In the genomic region with DNA sequence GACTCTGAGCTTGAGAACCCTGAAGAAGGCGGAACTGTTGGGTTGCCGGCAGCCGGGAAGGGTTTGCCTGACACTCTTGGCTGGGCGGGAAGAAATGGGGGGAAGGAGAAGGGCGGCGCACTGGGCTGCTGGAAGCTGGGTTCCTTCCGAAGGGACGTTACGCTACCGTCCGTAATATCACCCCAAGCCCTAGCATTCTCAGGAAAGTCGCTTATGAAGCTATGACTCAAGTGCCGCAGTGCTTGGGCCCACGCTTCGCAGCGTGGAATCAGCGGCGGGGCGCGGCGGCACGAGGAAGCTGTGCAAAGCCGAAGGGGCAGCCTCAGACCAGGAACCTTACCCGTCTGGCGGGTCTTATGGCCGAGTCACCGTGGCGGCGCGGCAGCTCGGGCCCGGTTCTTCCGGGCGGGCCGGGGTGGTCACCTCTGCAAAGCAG, we compare ENCODE assay signal across 8 cellular contexts. TPM values are rescaled to one million over a fixed set of nuclear protein-coding genes. Genes with fewer than 3 reads are reported as not detected.
DNase-seq lines count a peak whose midpoint lies in the region; ATAC-seq, FAIRE-seq and TF ChIP-seq lines count a peak whose summit lies in the region.

No MANE protein-coding gene starts in this region.

- peaks cover 10 to 21% (median 14%) of the 10 kb centered on the region in 3 donors for H3K4me1 Mint-ChIP-seq in IgD-negative memory B cell
- peaks cover 23% of the 10 kb centered on the region for H3K4me1 Mint-ChIP-seq in activated CD8-positive, alpha-beta memory T cell treated with anti-CD3 and anti-CD28 coated beads, Interleukin-2, amount 10 ng/mL, durations not matched to agents 7 days and 5 days
- peaks cover 6% of the 10 kb centered on the region for H3K4me1 Mint-ChIP-seq in endothelial cell (ENCODE audit: unreplicated experiment)

- H3K4me1 ChIP-seq in A549: no peaks in the 10 kb centered on the region; the same call in 2 of the 3 replicates

- TF ChIP-seq CTCF in A549 (IDR thresholded peaks at IDR 0.05) (no peak), endothelial cell (IDR thresholded peaks at IDR 0.05; ENCODE audit: unreplicated experiment) (no peak)

- peaks cover 25% of the 10 kb centered on the region for H3K27me3 Mint-ChIP-seq in IgD-negative memory B cell
- peaks cover 40% of the 10 kb centered on the region for H3K27me3 Mint-ChIP-seq in activated CD8-positive, alpha-beta memory T cell treated with anti-CD3 and anti-CD28 coated beads, Interleukin-2, amount 10 ng/mL, durations not matched to agents 7 days and 5 days
- peaks cover 3% of the 10 kb centered on the region for H3K27me3 Mint-ChIP-seq in endothelial cell (ENCODE audit: unreplicated experiment)

- peak overlapping the region; percentile 62 for H3K4me3 ChIP-seq in A549

- POLR2A ChIA-PET in A549 (lab: Yijun Ruan, JAX): interaction anchor here (1.1 to 1.3 kb wide), 3 partner anchors 27 to 62 kb away, joined by 3 to 10 read pairs (median 4); no protein-coding TSS in a partner anchor

- peak overlapping the region; percentile 83 to 93 (median 90) for H3K4me3 Mint-ChIP-seq in IgD-negative memory B cell
- peak overlapping the region; percentile 65 for H3K4me3 Mint-ChIP-seq in activated CD8-positive, alpha-beta memory T cell treated with anti-CD3 and anti-CD28 coated beads, Interleukin-2, amount 10 ng/mL, durations not matched to agents 7 days and 5 days
- peak overlapping the region; percentile 75 for H3K4me3 Mint-ChIP-seq in endothelial cell (ENCODE audit: unreplicated experiment)

- peak overlapping the region in 1 of 3 donors; percentile 67 for H3K27ac Mint-ChIP-seq in IgD-negative memory B cell
- H3K27ac Mint-ChIP-seq in activated CD8-positive, alpha-beta memory T cell treated with anti-CD3 and anti-CD28 coated beads, Interleukin-2, amount 10 ng/mL, durations not matched to agents 7 days and 5 days: no peak overlapping the region
- H3K27ac Mint-ChIP-seq in endothelial cell (ENCODE audit: unreplicated experiment): no peak overlapping the region

- TF ChIP-seq POLR2A in A549 (IDR thresholded peaks at IDR 0.05; ENCODE audit: low read length): peak; percentile 54

- peak; percentile 83 to 95 for ATAC-seq in A549
- peak; percentile 49 for ATAC-seq in GM19025 (IDR thresholded peaks at IDR 0.05; ENCODE audit: low read depth, unreplicated experiment)
- ATAC-seq in activated CD8-positive, alpha-beta memory T cell treated with anti-CD3 and anti-CD28 coated beads, Interleukin-2, amount 10 ng/mL, durations not matched to agents 7 days and 5 days: peak; percentile 77

- no peak for TF ChIP-seq EP300 in A549 (IDR thresholded peaks at IDR 0.05)

- H3K9me3 ChIP-seq in A549: no peaks in the 10 kb centered on the region

- H3K27ac ChIP-seq in A549: peak overlapping the region; percentile 79 to 95

- DNase-seq in A549 (ENCODE audit: low read depth in 1 of 2, low spot score in 1 of 2) (peak; percentile 43 to 85), endothelial cell (ENCODE audit: low spot score) (peak; percentile 11), mucosa of gallbladder (ENCODE audit: low spot score) (peak; percentile 71), 8988T (no peak)
- DNase-seq in activated CD8-positive, alpha-beta memory T cell treated with anti-CD3 and anti-CD28 coated beads, Interleukin-2, amount 10 ng/mL, durations not matched to agents 7 days and 5 days: peak; percentile 62
- DNase-seq in stimulated activated CD8-positive, alpha-beta memory T cell treated with anti-CD3 and anti-CD28 coated beads, Interleukin-2, amount 100 ng/mL, for 48 hours (ENCODE audit: low read depth in 2 of 2): peak; percentile 53 to 57

- WGBS in A549 (ENCODE audit: missing lambda C conversion rate): 16% methylated on average over 23 of the region's 35 CpGs

- no peaks in the 10 kb centered on the region for H3K36me3 Mint-ChIP-seq in IgD-negative memory B cell
- H3K36me3 Mint-ChIP-seq in activated CD8-positive, alpha-beta memory T cell treated with anti-CD3 and anti-CD28 coated beads, Interleukin-2, amount 10 ng/mL, durations not matched to agents 7 days and 5 days: peaks cover 4% of the 10 kb centered on the region
- H3K36me3 Mint-ChIP-seq in endothelial cell (ENCODE audit: low read depth, unreplicated experiment): peaks cover 2% of the 10 kb centered on the region

- H3K9me3 Mint-ChIP-seq in IgD-negative memory B cell: no peaks in the 10 kb centered on the region
- H3K9me3 Mint-ChIP-seq in activated CD8-positive, alpha-beta memory T cell treated with anti-CD3 and anti-CD28 coated beads, Interleukin-2, amount 10 ng/mL, durations not matched to agents 7 days and 5 days (ENCODE audit: low read depth): peaks cover 2% of the 10 kb centered on the region
- no peaks in the 10 kb centered on the region for H3K9me3 Mint-ChIP-seq in endothelial cell (ENCODE audit: unreplicated experiment)

- FAIRE-seq in A549 (lab: Jason Lieb, UNC): no peak

- CTCF ChIA-PET in A549 (lab: Yijun Ruan, JAX): interaction anchor here (1.7 kb wide), 1 partner anchor 64 kb away, joined by 6 read pairs; no protein-coding TSS in a partner anchor
- CTCF ChIA-PET in activated CD8-positive, alpha-beta memory T cell treated with anti-CD3 and anti-CD28 coated beads, Interleukin-2, amount 10 ng/mL, durations not matched to agents 7 days and 5 days (lab: Charles Lee): interaction anchor here (0.6 to 1.5 kb wide), 6 partner anchors 11 to 282 kb away, joined by 3 to 5 read pairs (median 4); no protein-coding TSS in a partner anchor

- no peak for TF ChIP-seq RAD21 in A549 (conservative IDR thresholded peaks at IDR 0.05 in 1 of 2, IDR thresholded peaks at IDR 0.05 in 1 of 2)

- H3K4me2 ChIP-seq in A549: peak overlapping the region; percentile 69

TF ChIP-seq in A549, 52 proteins besides CTCF, POLR2A, EP300 and RAD21:
- TF ChIP-seq JUN (IDR thresholded peaks at IDR 0.05) (peak in 1 of 2 experiments; percentile 68; a peak in 2 of 5 replicates), CEBPB (IDR thresholded peaks at IDR 0.05) (no peak), PHF8 (IDR thresholded peaks at IDR 0.05; ENCODE audit: borderline replicate concordance, low read depth) (no peak), SMC3 (IDR thresholded peaks at IDR 0.05) (0 out of 3 replicates have a peak, but pooled peaks have one; percentile 9)
- TF ChIP-seq, protein P1, sequence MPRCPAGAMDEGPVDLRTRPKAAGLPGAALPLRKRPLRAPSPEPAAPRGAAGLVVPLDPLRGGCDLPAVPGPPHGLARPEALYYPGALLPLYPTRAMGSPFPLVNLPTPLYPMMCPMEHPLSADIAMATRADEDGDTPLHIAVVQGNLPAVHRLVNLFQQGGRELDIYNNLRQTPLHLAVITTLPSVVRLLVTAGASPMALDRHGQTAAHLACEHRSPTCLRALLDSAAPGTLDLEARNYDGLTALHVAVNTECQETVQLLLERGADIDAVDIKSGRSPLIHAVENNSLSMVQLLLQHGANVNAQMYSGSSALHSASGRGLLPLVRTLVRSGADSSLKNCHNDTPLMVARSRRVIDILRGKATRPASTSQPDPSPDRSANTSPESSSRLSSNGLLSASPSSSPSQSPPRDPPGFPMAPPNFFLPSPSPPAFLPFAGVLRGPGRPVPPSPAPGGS (IDR thresholded peaks at IDR 0.05): no peak
- TF ChIP-seq, protein P2, sequence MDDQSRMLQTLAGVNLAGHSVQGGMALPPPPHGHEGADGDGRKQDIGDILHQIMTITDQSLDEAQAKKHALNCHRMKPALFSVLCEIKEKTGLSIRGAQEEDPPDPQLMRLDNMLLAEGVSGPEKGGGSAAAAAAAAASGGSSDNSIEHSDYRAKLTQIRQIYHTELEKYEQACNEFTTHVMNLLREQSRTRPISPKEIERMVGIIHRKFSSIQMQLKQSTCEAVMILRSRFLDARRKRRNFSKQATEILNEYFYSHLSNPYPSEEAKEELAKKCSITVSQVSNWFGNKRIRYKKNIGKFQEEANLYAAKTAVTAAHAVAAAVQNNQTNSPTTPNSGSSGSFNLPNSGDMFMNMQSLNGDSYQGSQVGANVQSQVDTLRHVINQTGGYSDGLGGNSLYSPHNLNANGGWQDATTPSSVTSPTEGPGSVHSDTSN (IDR thresholded peaks at IDR 0.05): 0 out of 2 replicates have a peak, but pooled peaks have one; percentile 19
- TF ChIP-seq, protein P3, sequence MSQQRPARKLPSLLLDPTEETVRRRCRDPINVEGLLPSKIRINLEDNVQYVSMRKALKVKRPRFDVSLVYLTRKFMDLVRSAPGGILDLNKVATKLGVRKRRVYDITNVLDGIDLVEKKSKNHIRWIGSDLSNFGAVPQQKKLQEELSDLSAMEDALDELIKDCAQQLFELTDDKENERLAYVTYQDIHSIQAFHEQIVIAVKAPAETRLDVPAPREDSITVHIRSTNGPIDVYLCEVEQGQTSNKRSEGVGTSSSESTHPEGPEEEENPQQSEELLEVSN (IDR thresholded peaks at IDR 0.05; ENCODE audit: borderline replicate concordance, low read depth): peak; percentile 98
- TF ChIP-seq, protein P4, sequence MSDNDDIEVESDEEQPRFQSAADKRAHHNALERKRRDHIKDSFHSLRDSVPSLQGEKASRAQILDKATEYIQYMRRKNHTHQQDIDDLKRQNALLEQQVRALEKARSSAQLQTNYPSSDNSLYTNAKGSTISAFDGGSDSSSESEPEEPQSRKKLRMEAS (IDR thresholded peaks at IDR 0.05): peak; percentile 92

RNA-seq across cellular contexts. Expression of a gene that starts 50.2 kb away (rescaled TPM):
- polyA plus RNA-seq in A549 (2011; rRNA removed) (not detected in 2 replicates), A549 (2017; fragmentation: RNase III; extraction: RNeasy Plus Mini Kit Qiagen cat#74134 plus additional on column Dnase treatment) (not detected in 3 replicates), IgD-negative memory B cell (not detected)
- 0.01 TPM in 1 of 2 replicates, not detected in the other for polyA plus RNA-seq in A549 (2012; cell fraction: cytosol; rRNA removed)
- polyA plus RNA-seq in A549 (2012; cell fraction: nucleus; rRNA removed): 0.02 and 0.04 TPM in 2 replicates
- polyA minus RNA-seq in A549 (2011; rRNA and poly(A)+ RNA removed): not detected in 2 replicates
- total RNA-seq in activated CD8-positive, alpha-beta memory T cell treated with anti-CD3 and anti-CD28 coated beads, Interleukin-2, amount 10 ng/mL, durations not matched to agents 7 days and 5 days: not detected
- total RNA-seq in endothelial cell (ENCODE audit: unreplicated experiment) (2.7 TPM), mucosa of gallbladder (4.7 TPM)

RNA-seq across cellular contexts. Expression of a gene that starts 51.3 kb away (rescaled TPM):
- polyA plus RNA-seq in A549 (2011; rRNA removed) (0.23 and 0.41 TPM in 2 replicates), A549 (2017; fragmentation: RNase III; extraction: RNeasy Plus Mini Kit Qiagen cat#74134 plus additional on column Dnase treatment) (not detected in 3 replicates), IgD-negative memory B cell (3.5 TPM)
- 0.05 and 0.08 TPM in 2 replicates for polyA plus RNA-seq in A549 (2012; cell fraction: cytosol; rRNA removed)
- polyA plus RNA-seq in A549 (2012; cell fraction: nucleus; rRNA removed): 0.18 and 0.30 TPM in 2 replicates
- 0.68 and 1.2 TPM in 2 replicates for polyA minus RNA-seq in A549 (2011; rRNA and poly(A)+ RNA removed)
- 10 to 100 TPM in 1 of 2 experiments, 1 to 10 TPM in 1; 6.8 to 14.8 TPM for total RNA-seq in activated CD8-positive, alpha-beta memory T cell treated with anti-CD3 and anti-CD28 coated beads, Interleukin-2, amount 10 ng/mL, durations not matched to agents 7 days and 5 days
- total RNA-seq in endothelial cell (ENCODE audit: unreplicated experiment) (0.36 TPM), mucosa of gallbladder (96.9 TPM)
